In the genomic region with DNA sequence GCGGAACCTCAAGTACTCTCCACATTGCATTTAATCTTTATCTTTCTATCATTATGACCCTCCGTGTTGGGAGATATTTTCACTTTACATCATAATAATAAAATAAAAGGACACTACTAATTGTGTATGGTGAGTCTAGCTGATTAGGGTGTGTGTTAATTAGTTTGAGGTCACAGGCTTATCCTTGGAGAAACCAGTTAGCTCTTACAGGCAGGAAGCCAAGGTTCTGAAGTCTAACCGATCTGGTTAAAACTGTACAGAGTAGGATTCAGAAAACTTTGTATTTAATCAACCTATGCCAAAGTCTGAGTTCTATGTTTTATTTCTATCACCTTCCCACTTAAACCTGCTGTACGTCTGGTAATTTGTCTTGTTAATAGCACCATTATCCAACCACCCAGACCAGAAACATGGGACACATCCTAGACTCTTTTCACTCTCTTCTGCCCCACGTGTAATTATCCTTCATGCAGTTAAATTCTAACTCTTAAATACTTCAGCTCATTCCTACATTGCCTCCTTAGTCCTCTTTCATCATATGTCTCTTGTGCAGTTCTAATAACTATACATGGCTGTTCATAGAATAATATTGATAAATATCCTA, we compare ENCODE assay signal across 1 cellular context.
TF ChIP-seq lines count a peak whose summit lies in the region.

No MANE protein-coding gene starts in this region.

TF ChIP-seq in WTC11, 78 proteins besides CTCF, POLR2A, EP300 and RAD21 (continued from another document):
- TF ChIP-seq TEAD4 (CRISPR knock-in tag; IDR thresholded peaks at IDR 0.05) (no peak), MXD4 (CRISPR knock-in tag; IDR thresholded peaks at IDR 0.05; ENCODE audit: borderline replicate concordance) (no peak), TP53 (CRISPR knock-in tag; IDR thresholded peaks at IDR 0.05) (no peak), RORB (CRISPR knock-in tag; IDR thresholded peaks at IDR 0.05) (no peak)
- TF ChIP-seq, protein P1, sequence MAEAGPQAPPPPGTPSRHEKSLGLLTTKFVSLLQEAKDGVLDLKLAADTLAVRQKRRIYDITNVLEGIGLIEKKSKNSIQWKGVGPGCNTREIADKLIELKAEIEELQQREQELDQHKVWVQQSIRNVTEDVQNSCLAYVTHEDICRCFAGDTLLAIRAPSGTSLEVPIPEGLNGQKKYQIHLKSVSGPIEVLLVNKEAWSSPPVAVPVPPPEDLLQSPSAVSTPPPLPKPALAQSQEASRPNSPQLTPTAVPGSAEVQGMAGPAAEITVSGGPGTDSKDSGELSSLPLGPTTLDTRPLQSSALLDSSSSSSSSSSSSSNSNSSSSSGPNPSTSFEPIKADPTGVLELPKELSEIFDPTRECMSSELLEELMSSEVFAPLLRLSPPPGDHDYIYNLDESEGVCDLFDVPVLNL (CRISPR knock-in tag; IDR thresholded peaks at IDR 0.05; ENCODE audit: borderline replicate concordance, low read depth), result no peak
- TF ChIP-seq, protein P2, sequence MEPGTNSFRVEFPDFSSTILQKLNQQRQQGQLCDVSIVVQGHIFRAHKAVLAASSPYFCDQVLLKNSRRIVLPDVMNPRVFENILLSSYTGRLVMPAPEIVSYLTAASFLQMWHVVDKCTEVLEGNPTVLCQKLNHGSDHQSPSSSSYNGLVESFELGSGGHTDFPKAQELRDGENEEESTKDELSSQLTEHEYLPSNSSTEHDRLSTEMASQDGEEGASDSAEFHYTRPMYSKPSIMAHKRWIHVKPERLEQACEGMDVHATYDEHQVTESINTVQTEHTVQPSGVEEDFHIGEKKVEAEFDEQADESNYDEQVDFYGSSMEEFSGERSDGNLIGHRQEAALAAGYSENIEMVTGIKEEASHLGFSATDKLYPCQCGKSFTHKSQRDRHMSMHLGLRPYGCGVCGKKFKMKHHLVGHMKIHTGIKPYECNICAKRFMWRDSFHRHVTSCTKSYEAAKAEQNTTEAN (CRISPR knock-in tag; IDR thresholded peaks at IDR 0.05), result no peak
- TF ChIP-seq, protein P3, sequence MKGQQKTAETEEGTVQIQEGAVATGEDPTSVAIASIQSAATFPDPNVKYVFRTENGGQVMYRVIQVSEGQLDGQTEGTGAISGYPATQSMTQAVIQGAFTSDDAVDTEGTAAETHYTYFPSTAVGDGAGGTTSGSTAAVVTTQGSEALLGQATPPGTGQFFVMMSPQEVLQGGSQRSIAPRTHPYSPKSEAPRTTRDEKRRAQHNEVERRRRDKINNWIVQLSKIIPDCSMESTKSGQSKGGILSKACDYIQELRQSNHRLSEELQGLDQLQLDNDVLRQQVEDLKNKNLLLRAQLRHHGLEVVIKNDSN (CRISPR knock-in tag; IDR thresholded peaks at IDR 0.05), result no peak
- TF ChIP-seq, protein P4, sequence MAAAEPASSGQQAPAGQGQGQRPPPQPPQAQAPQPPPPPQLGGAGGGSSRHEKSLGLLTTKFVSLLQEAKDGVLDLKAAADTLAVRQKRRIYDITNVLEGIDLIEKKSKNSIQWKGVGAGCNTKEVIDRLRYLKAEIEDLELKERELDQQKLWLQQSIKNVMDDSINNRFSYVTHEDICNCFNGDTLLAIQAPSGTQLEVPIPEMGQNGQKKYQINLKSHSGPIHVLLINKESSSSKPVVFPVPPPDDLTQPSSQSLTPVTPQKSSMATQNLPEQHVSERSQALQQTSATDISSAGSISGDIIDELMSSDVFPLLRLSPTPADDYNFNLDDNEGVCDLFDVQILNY (CRISPR knock-in tag; IDR thresholded peaks at IDR 0.05), result no peak
- TF ChIP-seq, protein P5, sequence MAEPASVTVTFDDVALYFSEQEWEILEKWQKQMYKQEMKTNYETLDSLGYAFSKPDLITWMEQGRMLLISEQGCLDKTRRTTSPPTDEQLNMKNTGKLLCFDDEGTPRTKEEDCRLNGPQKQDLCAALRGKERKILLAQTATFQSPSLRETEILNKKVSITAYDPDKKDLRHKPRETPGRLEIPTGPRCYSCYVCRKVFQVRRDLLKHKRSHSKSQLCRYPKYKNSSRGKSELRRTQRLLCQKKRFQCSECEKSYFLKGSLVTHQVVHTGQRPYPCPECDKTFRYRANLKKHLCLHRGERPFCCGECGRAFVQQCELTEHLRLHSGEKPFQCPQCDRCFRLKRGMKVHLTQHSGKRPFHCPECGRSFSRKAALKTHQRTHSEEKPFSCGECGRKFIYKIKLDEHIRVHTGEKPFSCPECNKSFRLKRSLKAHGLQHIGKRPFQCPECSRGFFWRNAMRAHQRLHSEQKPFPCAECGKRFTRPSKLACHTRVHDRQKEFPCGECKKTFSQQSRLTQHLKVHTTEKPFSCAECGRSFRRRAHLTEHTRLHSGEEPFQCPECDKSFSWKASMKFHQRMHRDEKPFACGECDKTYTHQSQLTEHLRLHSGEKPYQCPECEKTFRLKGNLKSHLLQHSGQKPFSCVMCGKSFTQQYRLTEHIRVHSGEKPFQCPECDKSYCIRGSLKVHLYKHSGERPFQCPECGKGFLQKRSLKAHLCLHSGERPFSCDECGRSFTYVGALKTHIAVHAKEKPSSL (CRISPR knock-in tag; conservative IDR thresholded peaks at IDR 0.05), result no peak
- TF ChIP-seq, protein P6, sequence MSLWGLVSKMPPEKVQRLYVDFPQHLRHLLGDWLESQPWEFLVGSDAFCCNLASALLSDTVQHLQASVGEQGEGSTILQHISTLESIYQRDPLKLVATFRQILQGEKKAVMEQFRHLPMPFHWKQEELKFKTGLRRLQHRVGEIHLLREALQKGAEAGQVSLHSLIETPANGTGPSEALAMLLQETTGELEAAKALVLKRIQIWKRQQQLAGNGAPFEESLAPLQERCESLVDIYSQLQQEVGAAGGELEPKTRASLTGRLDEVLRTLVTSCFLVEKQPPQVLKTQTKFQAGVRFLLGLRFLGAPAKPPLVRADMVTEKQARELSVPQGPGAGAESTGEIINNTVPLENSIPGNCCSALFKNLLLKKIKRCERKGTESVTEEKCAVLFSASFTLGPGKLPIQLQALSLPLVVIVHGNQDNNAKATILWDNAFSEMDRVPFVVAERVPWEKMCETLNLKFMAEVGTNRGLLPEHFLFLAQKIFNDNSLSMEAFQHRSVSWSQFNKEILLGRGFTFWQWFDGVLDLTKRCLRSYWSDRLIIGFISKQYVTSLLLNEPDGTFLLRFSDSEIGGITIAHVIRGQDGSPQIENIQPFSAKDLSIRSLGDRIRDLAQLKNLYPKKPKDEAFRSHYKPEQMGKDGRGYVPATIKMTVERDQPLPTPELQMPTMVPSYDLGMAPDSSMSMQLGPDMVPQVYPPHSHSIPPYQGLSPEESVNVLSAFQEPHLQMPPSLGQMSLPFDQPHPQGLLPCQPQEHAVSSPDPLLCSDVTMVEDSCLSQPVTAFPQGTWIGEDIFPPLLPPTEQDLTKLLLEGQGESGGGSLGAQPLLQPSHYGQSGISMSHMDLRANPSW (CRISPR knock-in tag; conservative IDR thresholded peaks at IDR 0.05; ENCODE audit: low read depth), result no peak
- TF ChIP-seq, protein P7, sequence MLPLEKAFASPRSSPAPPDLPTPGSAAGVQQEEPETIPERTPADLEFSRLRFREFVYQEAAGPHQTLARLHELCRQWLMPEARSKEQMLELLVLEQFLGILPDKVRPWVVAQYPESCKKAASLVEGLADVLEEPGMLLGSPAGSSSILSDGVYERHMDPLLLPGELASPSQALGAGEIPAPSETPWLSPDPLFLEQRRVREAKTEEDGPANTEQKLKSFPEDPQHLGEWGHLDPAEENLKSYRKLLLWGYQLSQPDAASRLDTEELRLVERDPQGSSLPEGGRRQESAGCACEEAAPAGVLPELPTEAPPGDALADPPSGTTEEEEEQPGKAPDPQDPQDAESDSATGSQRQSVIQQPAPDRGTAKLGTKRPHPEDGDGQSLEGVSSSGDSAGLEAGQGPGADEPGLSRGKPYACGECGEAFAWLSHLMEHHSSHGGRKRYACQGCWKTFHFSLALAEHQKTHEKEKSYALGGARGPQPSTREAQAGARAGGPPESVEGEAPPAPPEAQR (CRISPR knock-in tag; IDR thresholded peaks at IDR 0.05), result no peak
- TF ChIP-seq, protein P8, sequence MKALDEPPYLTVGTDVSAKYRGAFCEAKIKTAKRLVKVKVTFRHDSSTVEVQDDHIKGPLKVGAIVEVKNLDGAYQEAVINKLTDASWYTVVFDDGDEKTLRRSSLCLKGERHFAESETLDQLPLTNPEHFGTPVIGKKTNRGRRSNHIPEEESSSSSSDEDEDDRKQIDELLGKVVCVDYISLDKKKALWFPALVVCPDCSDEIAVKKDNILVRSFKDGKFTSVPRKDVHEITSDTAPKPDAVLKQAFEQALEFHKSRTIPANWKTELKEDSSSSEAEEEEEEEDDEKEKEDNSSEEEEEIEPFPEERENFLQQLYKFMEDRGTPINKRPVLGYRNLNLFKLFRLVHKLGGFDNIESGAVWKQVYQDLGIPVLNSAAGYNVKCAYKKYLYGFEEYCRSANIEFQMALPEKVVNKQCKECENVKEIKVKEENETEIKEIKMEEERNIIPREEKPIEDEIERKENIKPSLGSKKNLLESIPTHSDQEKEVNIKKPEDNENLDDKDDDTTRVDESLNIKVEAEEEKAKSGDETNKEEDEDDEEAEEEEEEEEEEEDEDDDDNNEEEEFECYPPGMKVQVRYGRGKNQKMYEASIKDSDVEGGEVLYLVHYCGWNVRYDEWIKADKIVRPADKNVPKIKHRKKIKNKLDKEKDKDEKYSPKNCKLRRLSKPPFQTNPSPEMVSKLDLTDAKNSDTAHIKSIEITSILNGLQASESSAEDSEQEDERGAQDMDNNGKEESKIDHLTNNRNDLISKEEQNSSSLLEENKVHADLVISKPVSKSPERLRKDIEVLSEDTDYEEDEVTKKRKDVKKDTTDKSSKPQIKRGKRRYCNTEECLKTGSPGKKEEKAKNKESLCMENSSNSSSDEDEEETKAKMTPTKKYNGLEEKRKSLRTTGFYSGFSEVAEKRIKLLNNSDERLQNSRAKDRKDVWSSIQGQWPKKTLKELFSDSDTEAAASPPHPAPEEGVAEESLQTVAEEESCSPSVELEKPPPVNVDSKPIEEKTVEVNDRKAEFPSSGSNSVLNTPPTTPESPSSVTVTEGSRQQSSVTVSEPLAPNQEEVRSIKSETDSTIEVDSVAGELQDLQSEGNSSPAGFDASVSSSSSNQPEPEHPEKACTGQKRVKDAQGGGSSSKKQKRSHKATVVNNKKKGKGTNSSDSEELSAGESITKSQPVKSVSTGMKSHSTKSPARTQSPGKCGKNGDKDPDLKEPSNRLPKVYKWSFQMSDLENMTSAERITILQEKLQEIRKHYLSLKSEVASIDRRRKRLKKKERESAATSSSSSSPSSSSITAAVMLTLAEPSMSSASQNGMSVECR (CRISPR knock-in tag; IDR thresholded peaks at IDR 0.05; ENCODE audit: borderline replicate concordance), result no peak
